ENCODE assay signal across 1 cellular context in the genomic region with DNA sequence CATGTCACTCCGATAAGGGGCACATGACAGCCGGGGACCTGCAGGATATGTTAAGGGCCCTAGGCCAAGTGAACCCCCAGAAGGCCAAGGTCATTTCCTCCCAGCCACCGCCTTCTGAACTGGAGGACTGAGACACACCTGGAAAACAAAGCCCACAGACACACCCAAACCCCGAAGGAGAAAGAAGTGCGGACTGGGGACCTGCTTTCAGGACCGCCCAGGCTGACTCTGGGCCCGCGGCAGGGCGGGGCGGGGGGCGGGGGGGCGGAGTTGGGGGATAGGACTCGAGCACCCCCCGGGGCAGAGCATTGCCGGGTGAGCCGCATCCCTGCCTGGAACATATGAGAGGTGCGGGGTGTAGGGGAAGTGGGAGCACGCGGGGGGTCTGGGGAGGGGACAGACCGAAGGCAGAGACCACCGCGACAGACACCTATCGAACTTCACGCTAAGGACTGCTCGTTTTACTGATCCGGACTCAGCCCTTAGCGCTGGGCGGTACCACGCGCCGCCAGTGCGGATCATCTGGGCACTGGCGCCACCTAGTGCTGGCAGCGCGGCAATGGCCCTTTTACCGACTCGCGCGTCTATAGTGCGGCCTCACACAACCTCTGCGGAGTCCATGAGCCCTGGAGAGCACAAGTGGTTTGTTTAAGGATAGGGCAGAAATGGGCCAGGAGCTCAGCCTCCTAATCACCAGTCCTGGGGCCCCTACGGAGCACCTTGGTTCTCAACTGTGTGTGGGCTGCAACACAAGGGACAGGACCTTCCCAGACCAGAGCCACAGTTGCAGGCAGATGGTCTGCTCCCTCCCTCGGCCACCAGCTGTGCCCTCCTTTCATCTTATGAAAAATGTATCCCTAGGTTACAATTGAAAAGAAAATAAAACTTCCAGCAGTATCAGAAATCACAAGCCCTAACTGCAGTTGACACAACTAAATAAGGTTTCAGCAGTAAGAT.
TF ChIP-seq lines count a peak whose summit lies in the region.

No MANE protein-coding gene starts in this region.

TF ChIP-seq in H1, 55 proteins besides CTCF, POLR2A, EP300 and RAD21 (continued from another document):
- TF ChIP-seq CTBP2 (IDR thresholded peaks at IDR 0.05; ENCODE audit: borderline replicate concordance, insufficient read depth, insufficient read length, low read length) (no peak), BRCA1 (IDR thresholded peaks at IDR 0.05; ENCODE audit: low read depth, low read length) (no peak), GABPA (IDR thresholded peaks at IDR 0.05; ENCODE audit: borderline replicate concordance, insufficient read depth, low read length) (no peak), POLR2AphosphoS5 (IDR thresholded peaks at IDR 0.05; ENCODE audit: low read depth, low read length) (no peak), RNF2 (IDR thresholded peaks at IDR 0.05; ENCODE audit: borderline replicate concordance, low read depth, low read length, missing control alignments, poor library complexity, severe bottlenecking) (no peak), ASH2L (IDR thresholded peaks at IDR 0.05; ENCODE audit: low read length) (peak; percentile 54), MAX (IDR thresholded peaks at IDR 0.05) (peak; percentile 93), YY1 (IDR thresholded peaks at IDR 0.05; ENCODE audit: low read depth, low read length) (peak; percentile 56; the same call in 1 of the 2 replicates), BACH1 (IDR thresholded peaks at IDR 0.05; ENCODE audit: low read length) (no peak), GTF2F1 (IDR thresholded peaks at IDR 0.05; ENCODE audit: borderline replicate concordance, low read depth, low read length) (no peak), SP4 (IDR thresholded peaks at IDR 0.05; ENCODE audit: low read length) (no peak), NANOG (IDR thresholded peaks at IDR 0.05; ENCODE audit: insufficient read depth, low read depth, low read length, poor library complexity, severe bottlenecking) (no peak), SUZ12 (IDR thresholded peaks at IDR 0.05; ENCODE audit: low read length) (no peak), RBBP5 (IDR thresholded peaks at IDR 0.05; ENCODE audit: borderline replicate concordance, low read depth, low read length) (no peak), SP1 (IDR thresholded peaks at IDR 0.05; ENCODE audit: low read depth, low read length) (no peak), ATF3 (IDR thresholded peaks at IDR 0.05; ENCODE audit: insufficient read depth, low read depth, low read length) (no peak), SIX5 (IDR thresholded peaks at IDR 0.05; ENCODE audit: low read depth, low read length) (no peak), POU5F1 (IDR thresholded peaks at IDR 0.05; ENCODE audit: low read depth, low read length) (no peak), JUN (IDR thresholded peaks at IDR 0.05; ENCODE audit: low read depth, low read length) (no peak), CBX5 (IDR thresholded peaks at IDR 0.05; ENCODE audit: low read depth, low read length) (no peak), SP2 (IDR thresholded peaks at IDR 0.05; ENCODE audit: low read length) (no peak), TAF1 (IDR thresholded peaks at IDR 0.05; ENCODE audit: low read depth, low read length) (no peak)
- TF ChIP-seq, protein P1, sequence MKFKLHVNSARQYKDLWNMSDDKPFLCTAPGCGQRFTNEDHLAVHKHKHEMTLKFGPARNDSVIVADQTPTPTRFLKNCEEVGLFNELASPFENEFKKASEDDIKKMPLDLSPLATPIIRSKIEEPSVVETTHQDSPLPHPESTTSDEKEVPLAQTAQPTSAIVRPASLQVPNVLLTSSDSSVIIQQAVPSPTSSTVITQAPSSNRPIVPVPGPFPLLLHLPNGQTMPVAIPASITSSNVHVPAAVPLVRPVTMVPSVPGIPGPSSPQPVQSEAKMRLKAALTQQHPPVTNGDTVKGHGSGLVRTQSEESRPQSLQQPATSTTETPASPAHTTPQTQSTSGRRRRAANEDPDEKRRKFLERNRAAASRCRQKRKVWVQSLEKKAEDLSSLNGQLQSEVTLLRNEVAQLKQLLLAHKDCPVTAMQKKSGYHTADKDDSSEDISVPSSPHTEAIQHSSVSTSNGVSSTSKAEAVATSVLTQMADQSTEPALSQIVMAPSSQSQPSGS (IDR thresholded peaks at IDR 0.05; ENCODE audit: low read length): no peak
